24 cellular contexts compared by ENCODE assay signal in the genomic region with DNA sequence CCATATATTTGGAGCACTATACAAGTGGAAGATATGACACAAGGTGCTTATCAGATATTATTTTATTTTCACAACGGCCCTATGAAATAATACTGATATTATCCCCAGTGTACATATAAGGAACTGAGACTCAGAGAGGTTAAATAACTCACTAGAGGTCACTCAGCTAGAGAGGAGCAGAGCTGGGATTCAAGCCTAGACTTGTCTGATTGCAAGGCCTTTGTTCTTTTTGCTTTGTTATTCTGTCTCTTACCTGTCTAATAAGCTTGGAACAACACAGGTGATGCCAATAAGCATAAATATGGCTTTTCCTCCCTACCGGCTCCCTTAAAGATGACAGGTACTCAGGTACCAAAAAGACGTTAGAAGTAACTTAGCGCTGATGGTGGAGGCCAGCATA.
"Had no signal": no experiment of that assay in that cellular context is flagged by ENCODE, and none has a peak within 500 bp of the region (broad histone marks: within the 10 kb centered on the region; RNA-seq: fewer than 3 reads in every experiment).

No MANE protein-coding gene starts in this region.

- FAIRE-seq: TTC549 had no signal

- ATAC-seq: heart right ventricle, left lobe of liver, lower lobe of right lung, natural killer cell had no signal

- DNase-seq: activated CD4-positive, alpha-beta T cell treated with anti-CD3 and anti-CD28 coated beads for 4 hours; activated CD4-positive, alpha-beta T cell treated with anti-CD3 and anti-CD28 coated beads, Interleukin-2, amount 50 U/mL, for 4 hours; activated effector memory CD4-positive, alpha-beta T cell treated with Interleukin-2 at 50 U/mL for 16 hours; activated naive CD4-positive, alpha-beta T cell treated with anti-CD3 and anti-CD28 coated beads for 36 hours; activated naive CD8-positive, alpha-beta T cell treated with anti-CD3 and anti-CD28 coated beads, Interleukin-2, amount 10 ng/mL, durations not matched to agents 7 days and 5 days; brain microvascular endothelial cell; central memory CD4-positive, alpha-beta T cell; heart right ventricle; kidney glomerular epithelial cell; lower lobe of right lung; mesendoderm; natural killer cell; stimulated activated CD4-positive, alpha-beta T cell treated with anti-CD3 and anti-CD28 coated beads, Interleukin-1b, Interleukin-23, amount 100 ng/mL, for 48 hours; stimulated activated naive CD4-positive, alpha-beta T cell; T-helper 1 cell; tibial artery had no signal

- H3K27ac ChIP-seq: ascending aorta, brain microvascular endothelial cell, heart right ventricle, lower lobe of right lung, neural progenitor cell, right atrium auricular region, suprapubic skin, tibial artery, VCaP had no signal

- H3K4me3 ChIP-seq: ascending aorta, heart right ventricle, lower lobe of right lung, neural progenitor cell, right atrium auricular region, smooth muscle cell, suprapubic skin, tibial artery had no signal

- H3K27me3 ChIP-seq: ascending aorta, brain microvascular endothelial cell, right atrium auricular region, suprapubic skin, tibial artery had no signal

- H3K9ac ChIP-seq: neural progenitor cell had no signal

- H3K36me3 ChIP-seq: ascending aorta, brain microvascular endothelial cell, heart right ventricle, lower lobe of right lung, neural progenitor cell, right atrium auricular region, suprapubic skin, tibial artery had no signal

- H2AFZ ChIP-seq: neural progenitor cell had no signal

- H3K4me1 ChIP-seq: neural progenitor cell had no signal

- H3K4me2 ChIP-seq: neural progenitor cell, smooth muscle cell had no signal

- H3K9me3 ChIP-seq: ascending aorta, heart right ventricle, lower lobe of right lung, right atrium auricular region, suprapubic skin, tibial artery had no signal
